1 cellular context compared by ENCODE assay signal in the genomic region with DNA sequence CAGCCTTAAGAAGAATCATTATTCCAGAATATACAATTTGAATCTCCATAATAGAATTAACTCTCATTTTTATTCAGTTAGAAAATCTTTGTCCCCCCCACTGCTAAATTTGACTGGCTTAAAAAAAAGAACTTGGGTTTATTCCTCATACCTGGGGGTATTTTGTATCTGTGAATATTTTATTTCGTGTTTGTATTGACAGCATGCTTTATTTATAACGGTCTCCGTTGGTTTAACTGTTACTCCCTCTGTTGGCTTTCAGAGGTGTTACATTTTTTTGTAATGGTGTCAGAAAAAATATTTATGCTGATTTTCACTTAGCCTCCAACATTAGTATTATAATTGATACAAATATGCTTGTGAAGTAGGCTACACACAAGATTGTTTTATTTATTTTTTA.
TF ChIP-seq lines count a peak whose summit lies in the region.

No MANE protein-coding gene starts in this region.

TF ChIP-seq in HCT116, 20 proteins besides CTCF, POLR2A, EP300 and RAD21 (continued from another document):
- TF ChIP-seq, protein P1, sequence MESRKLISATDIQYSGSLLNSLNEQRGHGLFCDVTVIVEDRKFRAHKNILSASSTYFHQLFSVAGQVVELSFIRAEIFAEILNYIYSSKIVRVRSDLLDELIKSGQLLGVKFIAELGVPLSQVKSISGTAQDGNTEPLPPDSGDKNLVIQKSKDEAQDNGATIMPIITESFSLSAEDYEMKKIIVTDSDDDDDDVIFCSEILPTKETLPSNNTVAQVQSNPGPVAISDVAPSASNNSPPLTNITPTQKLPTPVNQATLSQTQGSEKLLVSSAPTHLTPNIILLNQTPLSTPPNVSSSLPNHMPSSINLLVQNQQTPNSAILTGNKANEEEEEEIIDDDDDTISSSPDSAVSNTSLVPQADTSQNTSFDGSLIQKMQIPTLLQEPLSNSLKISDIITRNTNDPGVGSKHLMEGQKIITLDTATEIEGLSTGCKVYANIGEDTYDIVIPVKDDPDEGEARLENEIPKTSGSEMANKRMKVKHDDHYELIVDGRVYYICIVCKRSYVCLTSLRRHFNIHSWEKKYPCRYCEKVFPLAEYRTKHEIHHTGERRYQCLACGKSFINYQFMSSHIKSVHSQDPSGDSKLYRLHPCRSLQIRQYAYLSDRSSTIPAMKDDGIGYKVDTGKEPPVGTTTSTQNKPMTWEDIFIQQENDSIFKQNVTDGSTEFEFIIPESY (IDR thresholded peaks at IDR 0.05; ENCODE audit: extremely low read depth, insufficient replicate concordance, low read length), result no peak
- no peak for TF ChIP-seq SP1 (IDR thresholded peaks at IDR 0.05; ENCODE audit: low read depth)
- TF ChIP-seq ELF1 (IDR thresholded peaks at IDR 0.05; ENCODE audit: borderline replicate concordance, low read depth), result no peak
- TF ChIP-seq, protein P2, sequence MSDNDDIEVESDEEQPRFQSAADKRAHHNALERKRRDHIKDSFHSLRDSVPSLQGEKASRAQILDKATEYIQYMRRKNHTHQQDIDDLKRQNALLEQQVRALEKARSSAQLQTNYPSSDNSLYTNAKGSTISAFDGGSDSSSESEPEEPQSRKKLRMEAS (IDR thresholded peaks at IDR 0.05), result no peak
- no peak for TF ChIP-seq POLR2AphosphoS5 (IDR thresholded peaks at IDR 0.05; ENCODE audit: low read depth, low read length)
- no peak for TF ChIP-seq EZH2phosphoT487 (IDR thresholded peaks at IDR 0.05; ENCODE audit: borderline replicate concordance)
- no peak for TF ChIP-seq SIN3A (IDR thresholded peaks at IDR 0.05; ENCODE audit: low read depth)
- no peak for TF ChIP-seq JUND (IDR thresholded peaks at IDR 0.05)
- no peak for TF ChIP-seq SRF (IDR thresholded peaks at IDR 0.05; ENCODE audit: low read depth)
- no peak for TF ChIP-seq EGR1 (IDR thresholded peaks at IDR 0.05; ENCODE audit: low read depth)
- no peak for TF ChIP-seq TCF7L2 (IDR thresholded peaks at IDR 0.05; ENCODE audit: borderline replicate concordance, extremely low read depth, insufficient read depth, insufficient read length)
- TF ChIP-seq, protein P3, sequence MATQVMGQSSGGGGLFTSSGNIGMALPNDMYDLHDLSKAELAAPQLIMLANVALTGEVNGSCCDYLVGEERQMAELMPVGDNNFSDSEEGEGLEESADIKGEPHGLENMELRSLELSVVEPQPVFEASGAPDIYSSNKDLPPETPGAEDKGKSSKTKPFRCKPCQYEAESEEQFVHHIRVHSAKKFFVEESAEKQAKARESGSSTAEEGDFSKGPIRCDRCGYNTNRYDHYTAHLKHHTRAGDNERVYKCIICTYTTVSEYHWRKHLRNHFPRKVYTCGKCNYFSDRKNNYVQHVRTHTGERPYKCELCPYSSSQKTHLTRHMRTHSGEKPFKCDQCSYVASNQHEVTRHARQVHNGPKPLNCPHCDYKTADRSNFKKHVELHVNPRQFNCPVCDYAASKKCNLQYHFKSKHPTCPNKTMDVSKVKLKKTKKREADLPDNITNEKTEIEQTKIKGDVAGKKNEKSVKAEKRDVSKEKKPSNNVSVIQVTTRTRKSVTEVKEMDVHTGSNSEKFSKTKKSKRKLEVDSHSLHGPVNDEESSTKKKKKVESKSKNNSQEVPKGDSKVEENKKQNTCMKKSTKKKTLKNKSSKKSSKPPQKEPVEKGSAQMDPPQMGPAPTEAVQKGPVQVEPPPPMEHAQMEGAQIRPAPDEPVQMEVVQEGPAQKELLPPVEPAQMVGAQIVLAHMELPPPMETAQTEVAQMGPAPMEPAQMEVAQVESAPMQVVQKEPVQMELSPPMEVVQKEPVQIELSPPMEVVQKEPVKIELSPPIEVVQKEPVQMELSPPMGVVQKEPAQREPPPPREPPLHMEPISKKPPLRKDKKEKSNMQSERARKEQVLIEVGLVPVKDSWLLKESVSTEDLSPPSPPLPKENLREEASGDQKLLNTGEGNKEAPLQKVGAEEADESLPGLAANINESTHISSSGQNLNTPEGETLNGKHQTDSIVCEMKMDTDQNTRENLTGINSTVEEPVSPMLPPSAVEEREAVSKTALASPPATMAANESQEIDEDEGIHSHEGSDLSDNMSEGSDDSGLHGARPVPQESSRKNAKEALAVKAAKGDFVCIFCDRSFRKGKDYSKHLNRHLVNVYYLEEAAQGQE (IDR thresholded peaks at IDR 0.05; ENCODE audit: low read depth), result no peak
- no peak for TF ChIP-seq ZNF274 (IDR thresholded peaks at IDR 0.05; ENCODE audit: low read depth, low read length)
- TF ChIP-seq CBX3 (IDR thresholded peaks at IDR 0.05; ENCODE audit: low read depth), result no peak
- no peak for TF ChIP-seq YY1 (IDR thresholded peaks at IDR 0.05; ENCODE audit: extremely low read depth, insufficient replicate concordance, low read depth, low read length)
